1 cellular context compared by ENCODE assay signal in genomic region chr16:13269905-13270528, GRCh38.
TF ChIP-seq lines count a peak whose summit lies in the region.

No MANE protein-coding gene starts in this region.

TF ChIP-seq in HepG2, 621 proteins besides CTCF, POLR2A, EP300 and RAD21 (continued from another document and continues in another):
- TF ChIP-seq KIAA2018 (CRISPR knock-in tag; IDR thresholded peaks at IDR 0.05; ENCODE audit: borderline replicate concordance) = peak; percentile 46; the same call in 1 of the 2 replicates
- TF ChIP-seq ZNF589 (CRISPR knock-in tag; conservative IDR thresholded peaks at IDR 0.05) = 0 out of 2 replicates have a peak, but pooled peaks have one; percentile 53
- TF ChIP-seq ZNF143 (CRISPR knock-in tag; IDR thresholded peaks at IDR 0.05) = no peak
- peak; percentile 90 for TF ChIP-seq BCL6 (CRISPR knock-in tag; IDR thresholded peaks at IDR 0.05)
- 0 out of 2 replicates have a peak, but pooled peaks have one; percentile 36 for TF ChIP-seq ZNF142 (CRISPR knock-in tag; IDR thresholded peaks at IDR 0.05)
- TF ChIP-seq MAF1 (CRISPR knock-in tag; IDR thresholded peaks at IDR 0.05; ENCODE audit: borderline replicate concordance) = no peak
- peak; percentile 98; the same call in 1 of the 2 replicates for TF ChIP-seq RXRA (CRISPR knock-in tag; IDR thresholded peaks at IDR 0.05)
- TF ChIP-seq TFE3 (CRISPR knock-in tag; IDR thresholded peaks at IDR 0.05) = peak; percentile 93
- TF ChIP-seq STAT5B (CRISPR knock-in tag; IDR thresholded peaks at IDR 0.05) = no peak
- peak; percentile 50; the same call in 1 of the 2 replicates for TF ChIP-seq ZKSCAN1 (IDR thresholded peaks at IDR 0.05; ENCODE audit: low read length)
- TF ChIP-seq BRF2 (CRISPR knock-in tag; IDR thresholded peaks at IDR 0.05) = peak; percentile 75; the same call in 1 of the 2 replicates
- TF ChIP-seq ZNF367 (CRISPR knock-in tag; IDR thresholded peaks at IDR 0.05; ENCODE audit: borderline replicate concordance) = no peak
- TF ChIP-seq ZNF550 (CRISPR knock-in tag; IDR thresholded peaks at IDR 0.05; ENCODE audit: borderline replicate concordance) = peak; percentile 97
- 0 out of 2 replicates have a peak, but pooled peaks have one; percentile 56 for TF ChIP-seq ZBTB3 (CRISPR knock-in tag; IDR thresholded peaks at IDR 0.05; ENCODE audit: borderline replicate concordance, low read depth)
- peak; percentile 77 for TF ChIP-seq ATF1 (CRISPR knock-in tag; IDR thresholded peaks at IDR 0.05)
- no peak for TF ChIP-seq FIP1L1 (IDR thresholded peaks at IDR 0.05; ENCODE audit: borderline replicate concordance, insufficient read depth, low read depth, low read length)
- peak; percentile 98 for TF ChIP-seq SKI (IDR thresholded peaks at IDR 0.05; ENCODE audit: partially characterized antibody)
- 0 out of 2 replicates have a peak, but pooled peaks have one; percentile 60 for TF ChIP-seq ZNF839 (CRISPR knock-in tag; IDR thresholded peaks at IDR 0.05; ENCODE audit: borderline replicate concordance)
- no peak for TF ChIP-seq RFX3 (CRISPR knock-in tag; IDR thresholded peaks at IDR 0.05)
- 0 out of 2 replicates have a peak, but pooled peaks have one; percentile 60 for TF ChIP-seq ZNF333 (CRISPR knock-in tag; IDR thresholded peaks at IDR 0.05; ENCODE audit: borderline replicate concordance)
- peak; percentile 94; the same call in 1 of the 2 replicates for TF ChIP-seq ZSCAN9 (CRISPR knock-in tag; IDR thresholded peaks at IDR 0.05; ENCODE audit: borderline replicate concordance)
- TF ChIP-seq PRDM15 (CRISPR knock-in tag; IDR thresholded peaks at IDR 0.05) = no peak; the same call in 1 of the 2 replicates
- TF ChIP-seq ZNF691 (CRISPR knock-in tag; IDR thresholded peaks at IDR 0.05; ENCODE audit: borderline replicate concordance, low read depth) = peak; percentile 97
- peak; percentile 99 for TF ChIP-seq NCOR1 (IDR thresholded peaks at IDR 0.05; ENCODE audit: borderline replicate concordance, low read length)
- TF ChIP-seq ZSCAN12 (CRISPR knock-in tag; IDR thresholded peaks at IDR 0.05) = no peak
- TF ChIP-seq RFXAP (CRISPR knock-in tag; IDR thresholded peaks at IDR 0.05; ENCODE audit: borderline replicate concordance) = peak; percentile 93; the same call in 1 of the 2 replicates
- no peak for TF ChIP-seq MZF1 (CRISPR knock-in tag; IDR thresholded peaks at IDR 0.05; ENCODE audit: borderline replicate concordance)
- 0 out of 2 replicates have a peak, but pooled peaks have one; percentile 83 for TF ChIP-seq NCOA1 (CRISPR knock-in tag; IDR thresholded peaks at IDR 0.05)
- no peak for TF ChIP-seq MLLT10 (CRISPR knock-in tag; IDR thresholded peaks at IDR 0.05)
- TF ChIP-seq CENPX (CRISPR knock-in tag; IDR thresholded peaks at IDR 0.05) = no peak
- no peak for TF ChIP-seq ZFP41 (CRISPR knock-in tag; IDR thresholded peaks at IDR 0.05; ENCODE audit: borderline replicate concordance)
- no peak for TF ChIP-seq LBX2 (CRISPR knock-in tag; IDR thresholded peaks at IDR 0.05; ENCODE audit: borderline replicate concordance)
- peak; percentile 86 for TF ChIP-seq KAT8 (CRISPR knock-in tag; IDR thresholded peaks at IDR 0.05)
- no peak for TF ChIP-seq EZH2 (conservative IDR thresholded peaks at IDR 0.05; ENCODE audit: low read depth, low read length)
- TF ChIP-seq HNRNPLL (IDR thresholded peaks at IDR 0.05; ENCODE audit: low read depth, low read length, poor library complexity, severe bottlenecking) = no peak
